29 cellular contexts compared by ENCODE assay signal in the genomic region with DNA sequence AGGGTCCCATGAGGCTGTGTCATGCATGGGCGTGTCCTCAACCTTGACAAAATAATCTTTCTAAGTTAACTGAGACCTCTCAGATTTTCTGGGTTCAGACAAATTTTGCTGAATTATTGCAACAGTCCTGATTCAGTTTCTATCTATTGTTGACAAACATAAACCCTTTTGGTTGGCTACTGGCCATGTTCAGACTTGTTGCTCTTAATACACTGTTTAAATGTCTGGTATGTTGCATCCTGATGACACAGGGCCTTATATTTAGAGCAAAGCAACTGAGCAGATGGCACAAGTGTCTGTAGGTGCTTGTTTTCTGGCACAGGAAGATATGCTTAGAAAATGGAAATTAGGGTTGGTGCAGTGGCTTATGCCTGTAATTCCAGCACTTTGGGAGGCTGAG.
"Had no signal": no experiment of that assay in that cellular context is flagged by ENCODE, and none has a peak within 500 bp of the region (broad histone marks: within the 10 kb centered on the region; RNA-seq: fewer than 3 reads in every experiment).

No MANE protein-coding gene starts in this region.

- H3K27ac Mint-ChIP-seq: activated CD4-positive, alpha-beta memory T cell treated with anti-CD3 and anti-CD28 coated beads for 36 hours; activated CD4-positive, alpha-beta T cell treated with anti-CD3 and anti-CD28 coated beads for 36 hours; activated CD4-positive, alpha-beta T cell treated with anti-CD3 and anti-CD28 coated beads, Interleukin-2, amount 10 ng/mL, durations not matched to agents 24 days and 14 days; activated CD8-positive, alpha-beta memory T cell treated with anti-CD3 and anti-CD28 coated beads, Interleukin-2, amount 10 ng/mL, durations not matched to agents 7 days and 5 days; activated CD8-positive, alpha-beta T cell treated with anti-CD3 and anti-CD28 coated beads, Interleukin-2, amount 10 ng/mL, durations not matched to agents 7 days and 5 days; activated naive CD4-positive, alpha-beta T cell treated with anti-CD3 and anti-CD28 coated beads, Interleukin-2, amount 10 ng/mL, durations not matched to agents 7 days and 5 days; activated naive CD4-positive, alpha-beta T cell treated with anti-CD3 and anti-CD28 coated beads, Interleukin-2, amount 50 U/mL, for 72 hours; activated naive CD8-positive, alpha-beta T cell treated with anti-CD3 and anti-CD28 coated beads, Interleukin-2, amount 10 ng/mL, durations not matched to agents 7 days and 5 days; activated T-helper 1 cell treated with anti-CD3 and anti-CD28 coated beads, Interleukin-12 subunit alpha, Interleukin-12 subunit beta, Interleukin-2, Interleukin-4 antibody, amounts not matched to agents 30 ng/mL and 10 ng/mL and 1 ng/mL, durations not matched to agents 14 hours and 24 hours and 36 hours; brain; dendritic cell treated with granulocyte-macrophage colony-stimulating factor and Interleukin-4, amounts not matched to agents 40 ng/mL and 50 ng/mL, for 4 days; endodermal cell; T-helper 17 cell had no signal

- H3K4me3 ChIP-seq: ascending aorta, breast epithelium, coronary artery, dorsolateral prefrontal cortex, esophagus squamous epithelium had no signal

- H3K4me3 Mint-ChIP-seq: activated CD4-positive, alpha-beta memory T cell treated with anti-CD3 and anti-CD28 coated beads for 36 hours; activated CD4-positive, alpha-beta T cell treated with anti-CD3 and anti-CD28 coated beads for 36 hours; activated CD4-positive, alpha-beta T cell treated with anti-CD3 and anti-CD28 coated beads, Interleukin-2, amount 10 ng/mL, durations not matched to agents 24 days and 14 days; activated CD8-positive, alpha-beta memory T cell treated with anti-CD3 and anti-CD28 coated beads, Interleukin-2, amount 10 ng/mL, durations not matched to agents 7 days and 5 days; activated CD8-positive, alpha-beta T cell treated with anti-CD3 and anti-CD28 coated beads, Interleukin-2, amount 10 ng/mL, durations not matched to agents 7 days and 5 days; activated naive CD4-positive, alpha-beta T cell treated with anti-CD3 and anti-CD28 coated beads, Interleukin-2, amount 10 ng/mL, durations not matched to agents 7 days and 5 days; activated naive CD8-positive, alpha-beta T cell treated with anti-CD3 and anti-CD28 coated beads, Interleukin-2, amount 10 ng/mL, durations not matched to agents 7 days and 5 days; activated T-helper 1 cell treated with anti-CD3 and anti-CD28 coated beads, Interleukin-12 subunit alpha, Interleukin-12 subunit beta, Interleukin-2, Interleukin-4 antibody, amounts not matched to agents 30 ng/mL and 10 ng/mL and 1 ng/mL, durations not matched to agents 14 hours and 24 hours and 36 hours; brain; central memory CD8-positive, alpha-beta T cell; dendritic cell treated with granulocyte-macrophage colony-stimulating factor and Interleukin-4, amounts not matched to agents 40 ng/mL and 50 ng/mL, for 4 days; endodermal cell; T-helper 17 cell had no signal

- H3K36me3 Mint-ChIP-seq: activated CD4-positive, alpha-beta memory T cell treated with anti-CD3 and anti-CD28 coated beads for 36 hours; activated CD8-positive, alpha-beta memory T cell treated with anti-CD3 and anti-CD28 coated beads, Interleukin-2, amount 10 ng/mL, durations not matched to agents 7 days and 5 days; activated naive CD4-positive, alpha-beta T cell treated with anti-CD3 and anti-CD28 coated beads, Interleukin-2, amount 10 ng/mL, durations not matched to agents 7 days and 5 days; activated naive CD4-positive, alpha-beta T cell treated with anti-CD3 and anti-CD28 coated beads, Interleukin-2, amount 50 U/mL, for 72 hours; activated naive CD8-positive, alpha-beta T cell treated with anti-CD3 and anti-CD28 coated beads, Interleukin-2, amount 10 ng/mL, durations not matched to agents 7 days and 5 days; brain had no signal

- DNase-seq: activated CD4-positive, alpha-beta memory T cell treated with anti-CD3 and anti-CD28 coated beads for 36 hours; activated CD4-positive, alpha-beta T cell treated with anti-CD3 and anti-CD28 coated beads for 36 hours; activated CD4-positive, alpha-beta T cell treated with anti-CD3 and anti-CD28 coated beads, Interleukin-2, amount 10 ng/mL, durations not matched to agents 24 days and 14 days; activated CD4-positive, CD25-positive, alpha-beta regulatory T cell; activated CD4-positive, CD25-positive, alpha-beta regulatory T cell treated with anti-CD3 and anti-CD28 coated beads, Interleukin-2, amount 50 U/mL, for 72 hours; activated CD8-positive, alpha-beta memory T cell treated with anti-CD3 and anti-CD28 coated beads, Interleukin-2, amount 10 ng/mL, durations not matched to agents 7 days and 5 days; activated CD8-positive, alpha-beta memory T cell treated with anti-CD3 and anti-CD28 coated beads, Interleukin-2, amount 50 U/mL, for 4 hours; activated CD8-positive, alpha-beta T cell treated with anti-CD3 and anti-CD28 coated beads, Interleukin-2, amount 10 ng/mL, durations not matched to agents 7 days and 5 days; activated gamma-delta T cell; activated naive CD4-positive, alpha-beta T cell; activated naive CD4-positive, alpha-beta T cell treated with anti-CD3 and anti-CD28 coated beads, Interleukin-2, amount 10 ng/mL, durations not matched to agents 7 days and 5 days; activated naive CD8-positive, alpha-beta T cell treated with anti-CD3 and anti-CD28 coated beads, Interleukin-2, amount 10 ng/mL, durations not matched to agents 7 days and 5 days; activated T-cell treated with anti-CD3 and anti-CD28 coated beads, Interleukin-2, amount 50 U/mL, for 1 hour; activated T-cell treated with anti-CD3 and anti-CD28 coated beads, Interleukin-2, amount 50 U/mL, for 48 hours; dorsolateral prefrontal cortex; effector memory CD4-positive, alpha-beta T cell; endodermal cell; esophagus squamous epithelium; head of caudate nucleus; T-helper 1 cell; T-helper 17 cell had no signal

- H3K27me3 ChIP-seq: ascending aorta, breast epithelium, dorsolateral prefrontal cortex, esophagus squamous epithelium had no signal

- H3K9me3 Mint-ChIP-seq: activated CD4-positive, alpha-beta memory T cell treated with anti-CD3 and anti-CD28 coated beads for 36 hours; activated CD4-positive, alpha-beta T cell treated with anti-CD3 and anti-CD28 coated beads, Interleukin-2, amount 10 ng/mL, durations not matched to agents 24 days and 14 days; activated naive CD4-positive, alpha-beta T cell treated with anti-CD3 and anti-CD28 coated beads, Interleukin-2, amount 10 ng/mL, durations not matched to agents 7 days and 5 days; activated naive CD4-positive, alpha-beta T cell treated with anti-CD3 and anti-CD28 coated beads, Interleukin-2, amount 50 U/mL, for 72 hours; activated naive CD8-positive, alpha-beta T cell treated with anti-CD3 and anti-CD28 coated beads, Interleukin-2, amount 10 ng/mL, durations not matched to agents 7 days and 5 days; activated T-helper 1 cell treated with anti-CD3 and anti-CD28 coated beads, Interleukin-12 subunit alpha, Interleukin-12 subunit beta, Interleukin-2, Interleukin-4 antibody, amounts not matched to agents 30 ng/mL and 10 ng/mL and 1 ng/mL, durations not matched to agents 14 hours and 24 hours and 36 hours; central memory CD8-positive, alpha-beta T cell; dendritic cell treated with granulocyte-macrophage colony-stimulating factor and Interleukin-4, amounts not matched to agents 40 ng/mL and 50 ng/mL, for 4 days; endodermal cell had no signal

- ATAC-seq: activated CD4-positive, alpha-beta T cell treated with anti-CD3 and anti-CD28 coated beads for 36 hours; activated CD8-positive, alpha-beta memory T cell treated with anti-CD3 and anti-CD28 coated beads, Interleukin-2, amount 10 ng/mL, durations not matched to agents 7 days and 5 days; activated CD8-positive, alpha-beta T cell treated with anti-CD3 and anti-CD28 coated beads, Interleukin-2, amount 10 ng/mL, durations not matched to agents 7 days and 5 days; activated naive CD4-positive, alpha-beta T cell treated with anti-CD3 and anti-CD28 coated beads, Interleukin-2, amount 50 U/mL, for 72 hours; T-helper 17 cell had no signal

- H3K27ac ChIP-seq: ascending aorta, breast epithelium, coronary artery, dorsolateral prefrontal cortex, esophagus squamous epithelium had no signal

- H3K4me1 ChIP-seq: ascending aorta, breast epithelium, esophagus squamous epithelium had no signal

- H3K36me3 ChIP-seq: ascending aorta, breast epithelium, esophagus squamous epithelium had no signal

- H3K4me1 Mint-ChIP-seq: activated CD4-positive, alpha-beta T cell treated with anti-CD3 and anti-CD28 coated beads for 36 hours; activated CD4-positive, alpha-beta T cell treated with anti-CD3 and anti-CD28 coated beads, Interleukin-2, amount 10 ng/mL, durations not matched to agents 24 days and 14 days; activated naive CD4-positive, alpha-beta T cell treated with anti-CD3 and anti-CD28 coated beads, Interleukin-2, amount 10 ng/mL, durations not matched to agents 7 days and 5 days; brain; central memory CD8-positive, alpha-beta T cell; endodermal cell; T-helper 17 cell had no signal

- H3K27me3 Mint-ChIP-seq: activated CD4-positive, alpha-beta memory T cell treated with anti-CD3 and anti-CD28 coated beads for 36 hours; activated CD4-positive, alpha-beta T cell treated with anti-CD3 and anti-CD28 coated beads for 36 hours; activated CD4-positive, alpha-beta T cell treated with anti-CD3 and anti-CD28 coated beads, Interleukin-2, amount 10 ng/mL, durations not matched to agents 24 days and 14 days; activated CD8-positive, alpha-beta memory T cell treated with anti-CD3 and anti-CD28 coated beads, Interleukin-2, amount 10 ng/mL, durations not matched to agents 7 days and 5 days; activated naive CD4-positive, alpha-beta T cell treated with anti-CD3 and anti-CD28 coated beads, Interleukin-2, amount 10 ng/mL, durations not matched to agents 7 days and 5 days; brain; dendritic cell treated with granulocyte-macrophage colony-stimulating factor and Interleukin-4, amounts not matched to agents 40 ng/mL and 50 ng/mL, for 4 days; T-helper 17 cell had no signal

- H3K9me3 ChIP-seq: ascending aorta, breast epithelium, esophagus squamous epithelium had no signal
